Comparison of ENCODE assay signal across 3 cellular contexts in genomic region chr7:39796947-39797346, GRCh38.
A peak's percentile ranks its signal among the peaks of the same experiment; 100 is the strongest.
DNase-seq lines count a peak whose midpoint lies in the region; ATAC-seq, FAIRE-seq and TF ChIP-seq lines count a peak whose summit lies in the region.
"Not testable (repeated sequence)": the region's sequence is repeated elsewhere in the genome, so short reads cannot be mapped to it uniquely, and the experiment has no call there.

No MANE protein-coding gene starts in this region.

- not testable (repeated sequence) for FAIRE-seq in K562 (lab: Jason Lieb, UNC); HepG2 (lab: Jason Lieb, UNC)

- TF ChIP-seq RAD21 in K562 (CRISPR knock-in tag; conservative IDR thresholded peaks at IDR 0.05 in 1 of 2, IDR thresholded peaks at IDR 0.05 in 1 of 2); HepG2 (CRISPR knock-in tag; IDR thresholded peaks at IDR 0.05): not testable (repeated sequence)

- not testable (repeated sequence) for H4K20me1 ChIP-seq in K562 (replicated peaks; ENCODE audit: control insufficient read depth, insufficient read depth, low read length); HepG2 (ENCODE audit: insufficient read depth, low read length)

- ATAC-seq in K562, HepG2: not testable (repeated sequence)

- H3K9ac ChIP-seq in K562 (ENCODE audit: insufficient read depth in 1 of 2, low read depth in 2 of 2, low read length in 2 of 2); HepG2 (ENCODE audit: insufficient read depth, low read depth, low read length): not testable (repeated sequence)

- not testable (repeated sequence) for TF ChIP-seq POLR2A in K562 (conservative IDR thresholded peaks at IDR 0.05); HepG2 (IDR thresholded peaks at IDR 0.05; ENCODE audit: insufficient read depth in 1 of 2, low read depth in 2 of 2, low read length in 2 of 2)

- H3K36me3 ChIP-seq in HEK293 (ENCODE audit: control insufficient read depth in 2 of 2, insufficient read depth in 1 of 2, low read length in 2 of 2); K562 (ENCODE audit: control insufficient read depth, insufficient read depth, low read length); HepG2 (replicated peaks in 1 of 2; ENCODE audit: control insufficient read depth in 1 of 2, insufficient read depth in 2 of 2, low read length in 2 of 2): not testable (repeated sequence)

- DNase-seq in K562 (ENCODE audit: extremely low read depth in 1 of 4, low spot score in 3 of 4); HepG2 (ENCODE audit: low spot score): not testable (repeated sequence)

- POLR2A ChIA-PET in HEK293 (lab: Yijun Ruan, JAX); K562 (lab: Yijun Ruan, JAX); HepG2 (lab: Yijun Ruan, JAX): not testable (repeated sequence)

- not testable (repeated sequence) for TF ChIP-seq CTCF in HEK293 (tag by site-specific recombination; IDR thresholded peaks at IDR 0.05); K562 (IDR thresholded peaks at IDR 0.05 in 2 of 3, conservative IDR thresholded peaks at IDR 0.05 in 1 of 3; ENCODE audit: insufficient read depth in 2 of 3, low read depth in 1 of 3, low read length in 3 of 3); HepG2 (CRISPR knock-in tag; IDR thresholded peaks at IDR 0.05)

- WGBS in K562 (ENCODE audit: insufficient coverage, low coverage, missing lambda C conversion rate), result 13% methylated on average over 3 of the region's 6 CpGs
- no CpG with 5 or more reads among the region's 6 CpGs for WGBS in HepG2 (ENCODE audit: low lambda C conversion rate)

- not testable (repeated sequence) for TF ChIP-seq EP300 in K562 (IDR thresholded peaks at IDR 0.05; ENCODE audit: low read length); HepG2 (IDR thresholded peaks at IDR 0.05; ENCODE audit: low read depth in 2 of 2, low read length in 2 of 2); HepG2 (CRISPR knock-in tag; IDR thresholded peaks at IDR 0.05; ENCODE audit: borderline replicate concordance)

- in situ Hi-C loops in K562 (cut with MboI); HepG2 (cut with HindIII; ENCODE audit: extremely low pct_ligation_motif_present, low pct_unique_long_range_greater_than_20kb): not testable (repeated sequence)

- H3K79me2 ChIP-seq in K562 (ENCODE audit: control insufficient read depth, insufficient read depth, low read length); HepG2 (ENCODE audit: insufficient read depth, low read length): not testable (repeated sequence)

- not testable (repeated sequence) for BruUV-seq in K562 (replicated peaks; lab: Mats Ljungman, UMichigan); HepG2 (replicated peaks; lab: Mats Ljungman, UMichigan)

- CTCF ChIA-PET in HEK293 (lab: Yijun Ruan, JAX); K562 (lab: Yijun Ruan, JAX; ENCODE audit: low intra/inter-chr PET ratio): not testable (repeated sequence)
- CTCF ChIA-PET in HepG2 (lab: Yijun Ruan, JAX; ENCODE audit: low intra/inter-chr PET ratio, low total read pairs), result interaction anchor here (0.6 kb wide), 1 partner anchor 51 kb away, joined by 3 read pairs; no protein-coding TSS in a partner anchor

- not testable (repeated sequence) for H3K4me3 ChIP-seq in HEK293 (ENCODE audit: low read depth, low read length); K562; HepG2 (replicated peaks in 1 of 3; ENCODE audit: insufficient read depth in 1 of 3, low read depth in 2 of 3, low read length in 3 of 3)

- not testable (repeated sequence) for H3K27ac ChIP-seq in HEK293 (ENCODE audit: extremely low read depth, low read depth, low read length); K562 (ENCODE audit: extremely low read depth, low read depth, low read length); HepG2 (ENCODE audit: extremely low read length, insufficient read depth, low read length)

- H3K4me2 ChIP-seq in K562 (ENCODE audit: insufficient read depth, low read length); HepG2 (ENCODE audit: low read depth, low read length): not testable (repeated sequence)

- H3K27me3 ChIP-seq in K562 (ENCODE audit: control insufficient read depth in 2 of 2, insufficient read depth in 2 of 2, low read length in 2 of 2); HepG2 (ENCODE audit: control insufficient read depth in 1 of 2, insufficient read depth in 2 of 2, low read length in 2 of 2): not testable (repeated sequence)

- not testable (repeated sequence) for H3K9me1 ChIP-seq in K562 (ENCODE audit: control insufficient read depth, insufficient read depth, low read length)

- intact Hi-C loops in K562 (cut with micrococcal nuclease); HepG2 (cut with micrococcal nuclease; ENCODE audit: unreplicated experiment): not testable (repeated sequence)

- H3K9me3 ChIP-seq in HEK293 (ENCODE audit: control insufficient read depth, insufficient read depth, low read depth, low read length); K562 (replicated peaks; ENCODE audit: control insufficient read depth, insufficient read depth, low read depth, low read length); HepG2 (ENCODE audit: low read length): not testable (repeated sequence)

- H3K4me1 ChIP-seq in HEK293 (ENCODE audit: control insufficient read depth, insufficient read depth, low read length); K562 (replicated peaks in 1 of 2; ENCODE audit: control insufficient read depth in 2 of 2, insufficient read depth in 2 of 2, low read length in 2 of 2); HepG2 (ENCODE audit: insufficient read depth, low read length): not testable (repeated sequence)

- H2AFZ ChIP-seq in K562 (ENCODE audit: low read depth, low read length); HepG2 (ENCODE audit: low read length): not testable (repeated sequence)

TF ChIP-seq in HEK293, 187 proteins besides CTCF, POLR2A, EP300 and RAD21 (continues in another document):
- peak; percentile 68 for TF ChIP-seq ZNF629 (tag by site-specific recombination; IDR thresholded peaks at IDR 0.05)

TF ChIP-seq in K562, 482 proteins besides CTCF, POLR2A, EP300 and RAD21 (continues in another document):
- TF ChIP-seq ATF7 (IDR thresholded peaks at IDR 0.05) (peak; percentile 75; the same call in 1 of the 2 replicates), ATF3 (IDR thresholded peaks at IDR 0.05) (peak; percentile 92)
- TF ChIP-seq, protein P1, sequence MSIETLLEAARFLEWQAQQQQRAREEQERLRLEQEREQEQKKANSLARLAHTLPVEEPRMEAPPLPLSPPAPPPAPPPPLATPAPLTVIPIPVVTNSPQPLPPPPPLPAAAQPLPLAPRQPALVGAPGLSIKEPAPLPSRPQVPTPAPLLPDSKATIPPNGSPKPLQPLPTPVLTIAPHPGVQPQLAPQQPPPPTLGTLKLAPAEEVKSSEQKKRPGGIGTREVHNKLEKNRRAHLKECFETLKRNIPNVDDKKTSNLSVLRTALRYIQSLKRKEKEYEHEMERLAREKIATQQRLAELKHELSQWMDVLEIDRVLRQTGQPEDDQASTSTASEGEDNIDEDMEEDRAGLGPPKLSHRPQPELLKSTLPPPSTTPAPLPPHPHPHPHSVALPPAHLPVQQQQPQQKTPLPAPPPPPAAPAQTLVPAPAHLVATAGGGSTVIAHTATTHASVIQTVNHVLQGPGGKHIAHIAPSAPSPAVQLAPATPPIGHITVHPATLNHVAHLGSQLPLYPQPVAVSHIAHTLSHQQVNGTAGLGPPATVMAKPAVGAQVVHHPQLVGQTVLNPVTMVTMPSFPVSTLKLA (conservative IDR thresholded peaks at IDR 0.05), result 0 out of 4 replicates have a peak, but pooled peaks have one; percentile 22 to 26
- TF ChIP-seq ATF3 (CRISPR knock-in tag; conservative IDR thresholded peaks at IDR 0.05), result not testable (repeated sequence)

TF ChIP-seq in HepG2, 621 proteins besides CTCF, POLR2A, EP300 and RAD21:
- TF ChIP-seq ATF7 (IDR thresholded peaks at IDR 0.05) (peak; percentile 73), CREB1 (IDR thresholded peaks at IDR 0.05) (peak; percentile 79)
- not testable (repeated sequence) for TF ChIP-seq ATF7, CREB1 (CRISPR knock-in tag; IDR thresholded peaks at IDR 0.05)
- TF ChIP-seq, protein P1 (IDR thresholded peaks at IDR 0.05), result peak; percentile 39; the same call in 1 of the 2 replicates
